Comparison of ENCODE assay signal across 8 cellular contexts in genomic region chr22:36364255-36365019, GRCh38. TPM values are rescaled to one million over a fixed set of nuclear protein-coding genes. Genes with fewer than 3 reads are reported as not detected.
DNase-seq lines count a peak whose midpoint lies in the region; ATAC-seq and TF ChIP-seq lines count a peak whose summit lies in the region.

No MANE protein-coding gene starts in this region.

- H3K36me3 ChIP-seq in brain microvascular endothelial cell (replicated peaks) (peaks cover 57% of the 10 kb centered on the region), mucosa of rectum (ENCODE audit: control insufficient read depth in 2 of 2, insufficient read depth in 2 of 2, low read length in 2 of 2) (peaks cover 3 to 28% of the 10 kb centered on the region in 2 donors), upper lobe of right lung (peaks cover 12% of the 10 kb centered on the region)

- ATAC-seq in upper lobe of right lung (no peak), HG02642 (IDR thresholded peaks at IDR 0.05; ENCODE audit: poor library complexity, unreplicated experiment) (no peak)

- peak overlapping the region; percentile 53 for H3K4me3 Mint-ChIP-seq in activated naive CD4-positive, alpha-beta T cell treated with anti-CD3 and anti-CD28 coated beads for 36 hours

- CTCF ChIA-PET in activated naive CD4-positive, alpha-beta T cell treated with anti-CD3 and anti-CD28 coated beads for 36 hours (lab: Charles Lee) = interaction anchor here (0.7 to 3.4 kb wide), 14 partner anchors 8 to 106 kb away, joined by 3 to 21 read pairs (median 4); partner anchors contain the start of gene MYH9

- intact Hi-C loops in activated naive CD4-positive, alpha-beta T cell treated with anti-CD3 and anti-CD28 coated beads for 36 hours (cut with micrococcal nuclease) = loop anchor here (1.0 to 10.0 kb wide), 9 partner anchors 7 to 870 kb away; partner anchors contain the start of gene APOL2
- intact Hi-C loops in upper lobe of right lung (cut with DNase I) = no loop called here

- H3K4me1 Mint-ChIP-seq in activated naive CD4-positive, alpha-beta T cell treated with anti-CD3 and anti-CD28 coated beads for 36 hours (ENCODE audit: low read depth) = peaks cover 99% of the 10 kb centered on the region

- H3K27me3 ChIP-seq in brain microvascular endothelial cell (replicated peaks) (no peaks in the 10 kb centered on the region), mucosa of rectum (ENCODE audit: control insufficient read depth in 2 of 2, insufficient read depth in 2 of 2, low read length in 2 of 2) (no peaks in the 10 kb centered on the region), upper lobe of right lung (no peaks in the 10 kb centered on the region)

- H3K27ac Mint-ChIP-seq in activated naive CD4-positive, alpha-beta T cell treated with anti-CD3 and anti-CD28 coated beads for 36 hours = peak overlapping the region; percentile 96

- H3K4me1 ChIP-seq in mucosa of rectum (ENCODE audit: control insufficient read depth in 2 of 2, insufficient read depth in 2 of 2, low read length in 2 of 2) (peaks cover 81 to 85% of the 10 kb centered on the region in 2 donors), upper lobe of right lung (peaks cover 98% of the 10 kb centered on the region)

- no peaks in the 10 kb centered on the region for H3K9me3 Mint-ChIP-seq in activated naive CD4-positive, alpha-beta T cell treated with anti-CD3 and anti-CD28 coated beads for 36 hours

- no peak for DNase-seq in activated naive CD4-positive, alpha-beta T cell treated with anti-CD3 and anti-CD28 coated beads for 36 hours
- no peak for DNase-seq in activated naive CD4-positive, alpha-beta T cell treated with Interleukin-2 at 50 U/mL for 16 hours
- DNase-seq in brain microvascular endothelial cell = no peak
- no peak for DNase-seq in upper lobe of right lung
- DNase-seq in stimulated activated CD4-positive, alpha-beta T cell treated with anti-CD3 and anti-CD28 coated beads, Interleukin-4, amount 100 ng/mL, for 1 hour = no peak
- no peak for DNase-seq in SHP77 treated with DMSO at 0.1 percent for 48 hours (lab: John Stamatoyannopoulos, UW)

- peak overlapping the region; percentile 17 to 38 for H3K9ac ChIP-seq in mucosa of rectum (ENCODE audit: low read depth in 1 of 2, low read length in 2 of 2)

- H3K27ac ChIP-seq in brain microvascular endothelial cell (peak overlapping the region; percentile 89), mucosa of rectum (ENCODE audit: low read depth in 2 of 2, low read length in 2 of 2) (peak overlapping the region; percentile 71 to 77), upper lobe of right lung (peak overlapping the region; percentile 69)

- TF ChIP-seq CTCF in brain microvascular endothelial cell (IDR thresholded peaks at IDR 0.05; ENCODE audit: low read depth, low read length, missing control alignments) = no peak
- no peak for TF ChIP-seq CTCF in upper lobe of right lung (IDR thresholded peaks at IDR 0.05)

- in situ Hi-C loops in brain microvascular endothelial cell (cut with HindIII; ENCODE audit: low pct_ligation_motif_present, low sequenced_read_pairs) = no loop called here

- H3K27me3 Mint-ChIP-seq in activated naive CD4-positive, alpha-beta T cell treated with anti-CD3 and anti-CD28 coated beads for 36 hours (ENCODE audit: low read depth) = no peaks in the 10 kb centered on the region

- H3K9me3 ChIP-seq in mucosa of rectum (ENCODE audit: control insufficient read depth in 2 of 2, low read length in 2 of 2) = no peaks in the 10 kb centered on the region
- H3K9me3 ChIP-seq in upper lobe of right lung = no peaks in the 10 kb centered on the region

- H3K4me3 ChIP-seq in brain microvascular endothelial cell (ENCODE audit: low read depth, low read length) (no peak overlapping the region), mucosa of rectum (ENCODE audit: low read length in 2 of 2) (peak overlapping the region in 1 of 2 donors; percentile 41), upper lobe of right lung (no peak overlapping the region)

- peaks cover 24% of the 10 kb centered on the region for H3K36me3 Mint-ChIP-seq in activated naive CD4-positive, alpha-beta T cell treated with anti-CD3 and anti-CD28 coated beads for 36 hours (ENCODE audit: low read depth)

RNA-seq across cellular contexts. Expression of gene MYH9, which starts 23.3 kb away (rescaled TPM):
- total RNA-seq in activated naive CD4-positive, alpha-beta T cell treated with anti-CD3 and anti-CD28 coated beads for 36 hours = 100 to 1,000 TPM; 574 to 625 TPM
- 842 TPM for total RNA-seq in upper lobe of right lung
